In genomic region chr16:10972108-10972955, GRCh38 we compare ENCODE assay signal across 11 cellular contexts. TPM values are rescaled to one million over a fixed set of nuclear protein-coding genes. Genes with fewer than 3 reads are reported as not detected.
DNase-seq lines count a peak whose midpoint lies in the region; ATAC-seq and TF ChIP-seq lines count a peak whose summit lies in the region.
"Had no signal": no experiment of that assay in that cellular context is flagged by ENCODE, and none has a peak within 500 bp of the region (broad histone marks: within the 10 kb centered on the region; RNA-seq: fewer than 3 reads in every experiment).

No MANE protein-coding gene starts in this region.

- no peak for TF ChIP-seq POLR2A in uterus (IDR thresholded peaks at IDR 0.05)

- no peak for DNase-seq in activated naive CD8-positive, alpha-beta T cell treated with anti-CD3 and anti-CD28 coated beads for 36 hours
- DNase-seq in WTC11 (ENCODE audit: low spot score): no peak
- no peak for DNase-seq in glutamatergic neuron
- peak in 1 of 2 donors; percentile 39 for DNase-seq in uterus
- DNase-seq in midbrain (lab: John Stamatoyannopoulos, UW): no peak
- no peak for DNase-seq in GM13977 (ENCODE audit: low spot score)
- DNase-seq: WERI-Rb-1 had no signal

- POLR2A ChIA-PET in WTC11 (lab: Charles Lee): no interaction called here

- H3K4me1 Mint-ChIP-seq in activated naive CD8-positive, alpha-beta T cell (ENCODE audit: low read depth): peaks cover 26% of the 10 kb centered on the region
- peaks cover 21% of the 10 kb centered on the region for H3K4me1 Mint-ChIP-seq in activated naive CD8-positive, alpha-beta T cell treated with anti-CD3 and anti-CD28 coated beads for 36 hours
- H3K4me1 Mint-ChIP-seq in WTC11 (peaks cover 5% of the 10 kb centered on the region), glutamatergic neuron (ENCODE audit: low read depth, unreplicated experiment) (peaks cover 25% of the 10 kb centered on the region)

- H3K4me3 ChIP-seq in uterus: no peak overlapping the region
- H3K4me3 ChIP-seq: SK-N-MC had no signal

- peak overlapping the region; percentile 37 to 52 for H3K27ac ChIP-seq in uterus
- H3K27ac ChIP-seq: SK-N-MC, WERI-Rb-1 had no signal

- H3K36me3 Mint-ChIP-seq in activated naive CD8-positive, alpha-beta T cell: peaks cover 8% of the 10 kb centered on the region
- H3K36me3 Mint-ChIP-seq in activated naive CD8-positive, alpha-beta T cell treated with anti-CD3 and anti-CD28 coated beads for 36 hours: peaks cover 23% of the 10 kb centered on the region
- H3K36me3 Mint-ChIP-seq in WTC11: no peaks in the 10 kb centered on the region; the same call in 1 of the 2 replicates
- H3K36me3 Mint-ChIP-seq in glutamatergic neuron (ENCODE audit: unreplicated experiment): no peaks in the 10 kb centered on the region

- no peaks in the 10 kb centered on the region for H3K27me3 ChIP-seq in uterus
- H3K27me3 ChIP-seq: brain microvascular endothelial cell had no signal

- H3K27ac Mint-ChIP-seq in activated naive CD8-positive, alpha-beta T cell: peak overlapping the region; percentile 46
- H3K27ac Mint-ChIP-seq in activated naive CD8-positive, alpha-beta T cell treated with anti-CD3 and anti-CD28 coated beads for 36 hours: no peak overlapping the region
- H3K27ac Mint-ChIP-seq in WTC11 (peak overlapping the region; percentile 35), glutamatergic neuron (ENCODE audit: unreplicated experiment) (no peak overlapping the region)

- CTCF ChIA-PET in WTC11 (lab: Charles Lee): interaction anchor here (0.5 to 1.7 kb wide), 5 partner anchors 11 to 283 kb away, joined by 3 to 16 read pairs (median 3); partner anchors contain the start of genes DEXI and SOCS1

- H3K27me3 Mint-ChIP-seq in activated naive CD8-positive, alpha-beta T cell: no peaks in the 10 kb centered on the region
- H3K27me3 Mint-ChIP-seq in activated naive CD8-positive, alpha-beta T cell treated with anti-CD3 and anti-CD28 coated beads for 36 hours: no peaks in the 10 kb centered on the region
- no peaks in the 10 kb centered on the region for H3K27me3 Mint-ChIP-seq in WTC11 (ENCODE audit: low read depth)
- peaks cover 2% of the 10 kb centered on the region for H3K27me3 Mint-ChIP-seq in glutamatergic neuron (ENCODE audit: unreplicated experiment)

- H3K9me3 ChIP-seq in uterus: no peaks in the 10 kb centered on the region

- H3K4me3 Mint-ChIP-seq in activated naive CD8-positive, alpha-beta T cell: peak overlapping the region; percentile 36
- H3K4me3 Mint-ChIP-seq in activated naive CD8-positive, alpha-beta T cell treated with anti-CD3 and anti-CD28 coated beads for 36 hours: no peak overlapping the region
- H3K4me3 Mint-ChIP-seq in WTC11 (no peak overlapping the region), glutamatergic neuron (ENCODE audit: unreplicated experiment) (peak overlapping the region; percentile 1)

- no peaks in the 10 kb centered on the region for H3K9me3 Mint-ChIP-seq in activated naive CD8-positive, alpha-beta T cell (ENCODE audit: low read depth)
- no peaks in the 10 kb centered on the region for H3K9me3 Mint-ChIP-seq in activated naive CD8-positive, alpha-beta T cell treated with anti-CD3 and anti-CD28 coated beads for 36 hours
- H3K9me3 Mint-ChIP-seq in WTC11 (no peaks in the 10 kb centered on the region), glutamatergic neuron (ENCODE audit: unreplicated experiment) (peaks cover 4% of the 10 kb centered on the region)

- TF ChIP-seq CTCF in WTC11 (IDR thresholded peaks at IDR 0.05): no peak
- no peak for TF ChIP-seq CTCF in glutamatergic neuron (IDR thresholded peaks at IDR 0.05; ENCODE audit: partially characterized antibody, unreplicated experiment)
- no peak for TF ChIP-seq CTCF in uterus (IDR thresholded peaks at IDR 0.05)
- TF ChIP-seq CTCF in GM13977 (IDR thresholded peaks at IDR 0.05; ENCODE audit: extremely low read depth, insufficient read depth, missing control alignments): no peak

- in situ Hi-C loops in GM13977 (cut with MboI; ENCODE audit: low pct_unique_long_range_greater_than_20kb, low sequenced_read_pairs, unreplicated experiment): loop anchor here (25.0 kb wide), 2 partner anchors 540 to 740 kb away; no protein-coding TSS in a partner anchor

- no peaks in the 10 kb centered on the region for H3K36me3 ChIP-seq in uterus

- H3K4me1 ChIP-seq in uterus: no peaks in the 10 kb centered on the region

- intact Hi-C loops in uterus (cut with DNase I; ENCODE audit: low total_unique reads): no loop called here

- ATAC-seq in WTC11: no peak
- no peak for ATAC-seq in HG03439 (IDR thresholded peaks at IDR 0.05; ENCODE audit: unreplicated experiment)

TF ChIP-seq in WTC11, 78 proteins besides CTCF, POLR2A, EP300 and RAD21:
- TF ChIP-seq, protein P1, sequence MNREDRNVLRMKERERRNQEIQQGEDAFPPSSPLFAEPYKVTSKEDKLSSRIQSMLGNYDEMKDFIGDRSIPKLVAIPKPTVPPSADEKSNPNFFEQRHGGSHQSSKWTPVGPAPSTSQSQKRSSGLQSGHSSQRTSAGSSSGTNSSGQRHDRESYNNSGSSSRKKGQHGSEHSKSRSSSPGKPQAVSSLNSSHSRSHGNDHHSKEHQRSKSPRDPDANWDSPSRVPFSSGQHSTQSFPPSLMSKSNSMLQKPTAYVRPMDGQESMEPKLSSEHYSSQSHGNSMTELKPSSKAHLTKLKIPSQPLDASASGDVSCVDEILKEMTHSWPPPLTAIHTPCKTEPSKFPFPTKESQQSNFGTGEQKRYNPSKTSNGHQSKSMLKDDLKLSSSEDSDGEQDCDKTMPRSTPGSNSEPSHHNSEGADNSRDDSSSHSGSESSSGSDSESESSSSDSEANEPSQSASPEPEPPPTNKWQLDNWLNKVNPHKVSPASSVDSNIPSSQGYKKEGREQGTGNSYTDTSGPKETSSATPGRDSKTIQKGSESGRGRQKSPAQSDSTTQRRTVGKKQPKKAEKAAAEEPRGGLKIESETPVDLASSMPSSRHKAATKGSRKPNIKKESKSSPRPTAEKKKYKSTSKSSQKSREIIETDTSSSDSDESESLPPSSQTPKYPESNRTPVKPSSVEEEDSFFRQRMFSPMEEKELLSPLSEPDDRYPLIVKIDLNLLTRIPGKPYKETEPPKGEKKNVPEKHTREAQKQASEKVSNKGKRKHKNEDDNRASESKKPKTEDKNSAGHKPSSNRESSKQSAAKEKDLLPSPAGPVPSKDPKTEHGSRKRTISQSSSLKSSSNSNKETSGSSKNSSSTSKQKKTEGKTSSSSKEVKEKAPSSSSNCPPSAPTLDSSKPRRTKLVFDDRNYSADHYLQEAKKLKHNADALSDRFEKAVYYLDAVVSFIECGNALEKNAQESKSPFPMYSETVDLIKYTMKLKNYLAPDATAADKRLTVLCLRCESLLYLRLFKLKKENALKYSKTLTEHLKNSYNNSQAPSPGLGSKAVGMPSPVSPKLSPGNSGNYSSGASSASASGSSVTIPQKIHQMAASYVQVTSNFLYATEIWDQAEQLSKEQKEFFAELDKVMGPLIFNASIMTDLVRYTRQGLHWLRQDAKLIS (CRISPR knock-in tag; IDR thresholded peaks at IDR 0.05; ENCODE audit: borderline replicate concordance): no peak
- TF ChIP-seq TEAD1 (CRISPR knock-in tag; IDR thresholded peaks at IDR 0.05) (no peak), TP53 (CRISPR knock-in tag; IDR thresholded peaks at IDR 0.05) (no peak)

RNA-seq across cellular contexts. Expression of gene CLEC16A, which starts 28.0 kb away (rescaled TPM):
- total RNA-seq in activated naive CD8-positive, alpha-beta T cell treated with anti-CD3 and anti-CD28 coated beads for 36 hours: 10 to 100 TPM; 20.4 to 21.3 TPM
- total RNA-seq in WTC11 (2021): 14.4 to 16.0 TPM (median 15.4 TPM) in 3 replicates
- total RNA-seq in glutamatergic neuron (ENCODE audit: unreplicated experiment): 43.0 TPM
- 10 to 100 TPM in 3 of 4 donors, 1 to 10 TPM in 1; 7.6 to 65.6 (median 28.0) TPM for total RNA-seq in uterus

RNA-seq across cellular contexts. Expression of gene DEXI, which starts 30.1 kb away (rescaled TPM):
- total RNA-seq in activated naive CD8-positive, alpha-beta T cell treated with anti-CD3 and anti-CD28 coated beads for 36 hours: 10 to 100 TPM; 25.5 to 26.2 TPM
- total RNA-seq in WTC11 (2021): 33.7 to 42.1 TPM (median 37.7 TPM) in 3 replicates
- total RNA-seq in glutamatergic neuron (ENCODE audit: unreplicated experiment): 37.3 TPM
- total RNA-seq in uterus: 10 to 100 TPM; 15.6 to 70.2 (median 42.6) TPM

Comparison
In these comparisons a context has a peak if more than half of its experiments do, and no peak if none do; other contexts are left out.
1. H3K27ac Mint-ChIP-seq: peak in activated naive CD8-positive, alpha-beta T cell (single experiment) and WTC11 (single experiment); none in activated naive CD8-positive, alpha-beta T cell treated with anti-CD3 and anti-CD28 coated beads for 36 hours (single experiment) and glutamatergic neuron (single experiment).
2. H3K4me3 Mint-ChIP-seq: peak in activated naive CD8-positive, alpha-beta T cell (single experiment) and glutamatergic neuron (single experiment); none in activated naive CD8-positive, alpha-beta T cell treated with anti-CD3 and anti-CD28 coated beads for 36 hours (single experiment) and WTC11 (single experiment).